8 cellular contexts compared by ENCODE assay signal in the genomic region with DNA sequence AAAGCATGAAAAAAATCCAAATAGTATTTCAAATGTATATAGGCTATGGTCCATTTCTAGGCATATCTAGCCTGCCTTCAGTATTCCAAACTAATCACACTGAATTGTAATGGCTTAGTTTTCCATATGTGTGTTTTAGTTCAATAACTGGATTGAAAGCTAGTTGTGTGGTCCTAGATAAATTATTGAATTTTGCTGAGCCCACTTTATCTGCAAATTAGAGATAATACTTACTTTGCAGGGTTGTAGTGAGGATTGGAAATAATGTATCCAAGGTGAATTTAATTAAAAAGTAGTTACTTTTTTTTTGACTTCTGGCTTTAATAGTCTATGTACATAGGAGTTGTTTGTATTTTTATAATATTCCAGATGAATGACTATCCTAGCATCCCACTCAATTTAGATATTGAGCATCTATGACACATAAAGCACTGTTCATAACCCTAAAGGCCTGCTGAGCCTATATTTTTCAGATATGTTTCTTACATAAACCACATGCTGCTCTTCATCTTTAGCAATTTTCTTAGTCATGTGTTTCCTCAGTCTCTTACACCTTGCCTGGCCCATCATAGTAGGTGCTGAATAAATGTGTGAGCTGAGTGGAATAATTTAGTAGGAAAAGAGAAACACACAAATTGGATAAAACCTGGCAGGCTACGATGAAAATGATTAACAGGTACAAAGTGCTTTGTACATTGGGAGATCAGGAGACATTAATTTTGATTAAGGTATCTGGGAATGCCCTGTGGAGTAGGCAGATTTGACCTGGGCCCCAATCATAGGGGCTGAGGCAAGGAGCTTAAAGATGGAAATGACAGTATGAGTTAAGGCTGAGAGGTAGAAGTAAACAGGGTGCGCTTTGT. TPM values are rescaled to one million over a fixed set of nuclear protein-coding genes. Genes with fewer than 3 reads are reported as not detected.
A peak's percentile ranks its signal among the peaks of the same experiment; 100 is the strongest.
DNase-seq lines count a peak whose midpoint lies in the region; ATAC-seq, FAIRE-seq and TF ChIP-seq lines count a peak whose summit lies in the region.

No MANE protein-coding gene starts in this region.

- DNase-seq in CD4-positive, CD25-positive, alpha-beta regulatory T cell, result peak in 1 of 3 donors; percentile 32
- DNase-seq in MM.1S (no peak), colonic mucosa (no peak), nephron progenitor cell (no peak), dedifferentiated amniotic fluid mesenchymal stem cell (ENCODE audit: extremely low spot score) (no peak), foreskin melanocyte (no peak), GM12891 (ENCODE audit: insufficient read length, low spot score) (no peak), NCI-H1092 (lab: John Stamatoyannopoulos, UW) (no peak)

- peaks cover 28% of the 10 kb centered on the region for H3F3A ChIP-seq in MM.1S (ENCODE audit: insufficient read depth, low read length)

- H3K4me1 ChIP-seq in CD4-positive, CD25-positive, alpha-beta regulatory T cell (ENCODE audit: control insufficient read depth, insufficient read depth, low read length, poor library complexity, severe bottlenecking), result peaks cover 36% of the 10 kb centered on the region
- H3K4me1 ChIP-seq in MM.1S (ENCODE audit: low read length) (peaks cover 22% of the 10 kb centered on the region), colonic mucosa (peaks cover 4% of the 10 kb centered on the region)

- H3K4me3 ChIP-seq in CD4-positive, CD25-positive, alpha-beta regulatory T cell (ENCODE audit: low read depth, low read length), result peak overlapping the region; percentile 78
- H3K4me3 ChIP-seq in MM.1S (ENCODE audit: low read length) (peak overlapping the region; percentile 82), colonic mucosa (peak overlapping the region; percentile 51)

- H3K27me3 Mint-ChIP-seq in CD4-positive, CD25-positive, alpha-beta regulatory T cell, result no peaks in the 10 kb centered on the region
- peaks cover 27% of the 10 kb centered on the region for H3K27me3 Mint-ChIP-seq in nephron progenitor cell (ENCODE audit: low read depth, poor library complexity)

- H3K9me3 Mint-ChIP-seq in CD4-positive, CD25-positive, alpha-beta regulatory T cell, result no peaks in the 10 kb centered on the region
- H3K9me3 Mint-ChIP-seq in nephron progenitor cell, result peaks cover 12% of the 10 kb centered on the region

- no peaks in the 10 kb centered on the region for H3K36me3 Mint-ChIP-seq in CD4-positive, CD25-positive, alpha-beta regulatory T cell
- no peaks in the 10 kb centered on the region for H3K36me3 Mint-ChIP-seq in nephron progenitor cell (ENCODE audit: low read depth)

- H3K4me1 Mint-ChIP-seq in CD4-positive, CD25-positive, alpha-beta regulatory T cell, result peaks cover 26 to 59% (median 44%) of the 10 kb centered on the region in 4 donors
- peaks cover 39% of the 10 kb centered on the region for H3K4me1 Mint-ChIP-seq in nephron progenitor cell

- no peaks in the 10 kb centered on the region for H3K36me3 ChIP-seq in CD4-positive, CD25-positive, alpha-beta regulatory T cell (ENCODE audit: control insufficient read depth, insufficient read depth, low read length)
- H3K36me3 ChIP-seq in MM.1S (replicated peaks; ENCODE audit: insufficient read depth, low read length), result no peaks in the 10 kb centered on the region
- H3K36me3 ChIP-seq in colonic mucosa, result no peaks in the 10 kb centered on the region

- no peak for ATAC-seq in CD4-positive, CD25-positive, alpha-beta regulatory T cell (ENCODE audit: low read depth in 2 of 2)

- no peaks in the 10 kb centered on the region for H4K20me1 ChIP-seq in MM.1S (ENCODE audit: insufficient read depth, low read length)

- TF ChIP-seq CTCF in MM.1S (IDR thresholded peaks at IDR 0.05; ENCODE audit: low read length) (no peak), colonic mucosa (IDR thresholded peaks at IDR 0.05) (no peak), nephron progenitor cell (IDR thresholded peaks at IDR 0.05) (no peak)

- no peaks in the 10 kb centered on the region for H3K9me2 ChIP-seq in MM.1S (replicated peaks; ENCODE audit: insufficient read depth, low read length)

- peak overlapping the region; percentile 95 to 99 (median 99) for H3K27ac Mint-ChIP-seq in CD4-positive, CD25-positive, alpha-beta regulatory T cell
- no peak overlapping the region for H3K27ac Mint-ChIP-seq in nephron progenitor cell

- FAIRE-seq in GM12891 (lab: Jason Lieb, UNC), result no peak

- H3K9me3 ChIP-seq in CD4-positive, CD25-positive, alpha-beta regulatory T cell (ENCODE audit: control insufficient read depth in 2 of 2, low read length in 2 of 2), result no peaks in the 10 kb centered on the region
- H3K9me3 ChIP-seq in MM.1S (replicated peaks; ENCODE audit: insufficient read depth, low read length) (no peaks in the 10 kb centered on the region), colonic mucosa (no peaks in the 10 kb centered on the region)

- peak overlapping the region; percentile 81 for H3K4me2 ChIP-seq in MM.1S (ENCODE audit: low read depth, low read length)

- peaks cover 7% of the 10 kb centered on the region for H3K79me2 ChIP-seq in MM.1S (ENCODE audit: low read length)

- no peaks in the 10 kb centered on the region for H3K27me3 ChIP-seq in CD4-positive, CD25-positive, alpha-beta regulatory T cell (ENCODE audit: control insufficient read depth, insufficient read depth, low read length)
- H3K27me3 ChIP-seq in MM.1S (replicated peaks; ENCODE audit: insufficient read depth, low read length) (no peaks in the 10 kb centered on the region), colonic mucosa (no peaks in the 10 kb centered on the region)

- no peak for TF ChIP-seq POLR2A in GM12891 (IDR thresholded peaks at IDR 0.05; ENCODE audit: low read depth, low read length)

- peak overlapping the region; percentile 79 for H2AFZ ChIP-seq in MM.1S (ENCODE audit: low read length)

- intact Hi-C loops in colonic mucosa (cut with DNase I), result no loop called here

- H3K9ac ChIP-seq in MM.1S (ENCODE audit: low read length) (peak overlapping the region; percentile 81), colonic mucosa (ENCODE audit: low read depth in 2 of 2, low read length in 2 of 2) (peak overlapping the region; percentile 72 to 79)

- H3K4me3 Mint-ChIP-seq in CD4-positive, CD25-positive, alpha-beta regulatory T cell, result peak overlapping the region; percentile 92 to 97 (median 96)
- peak overlapping the region; percentile 89 for H3K4me3 Mint-ChIP-seq in nephron progenitor cell

- H3K27ac ChIP-seq in CD4-positive, CD25-positive, alpha-beta regulatory T cell (ENCODE audit: insufficient read depth, low read length, poor library complexity, severe bottlenecking), result peak overlapping the region; percentile 92
- H3K27ac ChIP-seq in MM.1S (ENCODE audit: low read length) (peak overlapping the region; percentile 93), colonic mucosa (peak overlapping the region; percentile 87)

TF ChIP-seq in GM12891, 5 proteins besides CTCF, POLR2A, EP300 and RAD21:
- TF ChIP-seq POU2F2 (IDR thresholded peaks at IDR 0.05; ENCODE audit: low read depth, low read length) (no peak), PAX5 (IDR thresholded peaks at IDR 0.05; ENCODE audit: insufficient read depth, low read length, severe bottlenecking) (no peak)

RNA-seq across cellular contexts. Expression of gene ATP23, which starts 1.1 kb away (rescaled TPM):
- 4.8 TPM for total RNA-seq in CD4-positive, CD25-positive, alpha-beta regulatory T cell
- 10 to 100 TPM; 16.2 to 40.7 (median 26.1) TPM for polyA plus RNA-seq in CD4-positive, CD25-positive, alpha-beta regulatory T cell
- 10 to 100 TPM; 13.1 to 14.9 TPM for total RNA-seq in colonic mucosa
- polyA plus RNA-seq in GM12891 (2012; ENCODE audit: low read depth, missing spikeins), result 11.8 TPM
